ENCODE assay signal across 9 cellular contexts in the genomic region with DNA sequence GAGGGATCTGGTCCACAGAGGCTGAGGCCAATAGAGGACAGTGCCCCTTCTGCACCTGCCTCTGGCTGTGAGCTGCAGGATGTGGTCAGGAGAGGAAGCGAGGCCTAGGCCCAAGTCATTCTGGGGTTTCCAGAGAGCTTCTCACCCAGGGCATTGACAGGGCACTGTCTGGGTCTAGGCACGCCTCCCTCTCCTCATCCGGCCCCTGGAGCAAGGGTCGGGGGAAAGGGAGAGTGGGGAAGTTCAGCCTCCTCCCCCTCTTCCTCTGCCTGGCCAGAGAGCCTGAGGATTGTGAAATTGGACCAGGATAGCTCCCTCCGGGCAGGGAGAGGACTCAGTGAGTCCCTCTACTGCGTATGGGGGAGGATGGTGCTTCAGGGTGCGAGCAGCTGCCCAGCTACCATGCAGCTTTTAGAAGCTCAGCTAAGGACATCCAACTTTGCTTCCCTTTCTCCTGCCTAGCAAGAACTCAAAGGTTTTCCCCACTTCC. TPM values are rescaled to one million over a fixed set of nuclear protein-coding genes. Genes with fewer than 3 reads are reported as not detected.
DNase-seq lines count a peak whose midpoint lies in the region; ATAC-seq and TF ChIP-seq lines count a peak whose summit lies in the region.
"Had no signal": no experiment of that assay in that cellular context is flagged by ENCODE, and none has a peak within 500 bp of the region (broad histone marks: within the 10 kb centered on the region; RNA-seq: fewer than 3 reads in every experiment).

No MANE protein-coding gene starts in this region.

- no peak overlapping the region for H2AFZ ChIP-seq in Loucy (ENCODE audit: low read length)

- ATAC-seq in GM21723 (IDR thresholded peaks at IDR 0.05; ENCODE audit: unreplicated experiment), result peak; percentile 94
- ATAC-seq in activated CD8-positive, alpha-beta memory T cell treated with anti-CD3 and anti-CD28 coated beads, Interleukin-2, amount 10 ng/mL, durations not matched to agents 7 days and 5 days, result peak; percentile 90
- peak; percentile 84 to 95 for ATAC-seq in naive thymus-derived CD8-positive, alpha-beta T cell

- H4K20me1 ChIP-seq in Loucy (ENCODE audit: insufficient read depth, low read length, poor library complexity, severe bottlenecking), result no peaks in the 10 kb centered on the region

- H3K9me3 ChIP-seq in Loucy (ENCODE audit: insufficient read depth, low read depth, low read length), result no peaks in the 10 kb centered on the region

- H3F3A ChIP-seq in Loucy (ENCODE audit: low read depth), result peaks cover 18% of the 10 kb centered on the region

- DNase-seq in activated CD8-positive, alpha-beta memory T cell treated with anti-CD3 and anti-CD28 coated beads, Interleukin-2, amount 10 ng/mL, durations not matched to agents 7 days and 5 days, result peak; percentile 89
- DNase-seq in naive thymus-derived CD8-positive, alpha-beta T cell, result peak in 8 of 10 donors; percentile 28 to 74 (median 54)
- DNase-seq in NCI-H2171 treated with DMSO at 0.1 percent for 48 hours (lab: John Stamatoyannopoulos, UW) (no peak), NCI-H748 treated with DMSO at 0.1 percent for 48 hours (lab: John Stamatoyannopoulos, UW) (no peak), retina (no peak)

- peaks cover 62% of the 10 kb centered on the region for H3K4me1 Mint-ChIP-seq in activated CD8-positive, alpha-beta memory T cell treated with anti-CD3 and anti-CD28 coated beads, Interleukin-2, amount 10 ng/mL, durations not matched to agents 7 days and 5 days
- peaks cover 18 to 63% (median 54%) of the 10 kb centered on the region in 4 donors for H3K4me1 Mint-ChIP-seq in naive thymus-derived CD8-positive, alpha-beta T cell

- peak overlapping the region; percentile 94 for H3K9ac ChIP-seq in Loucy (ENCODE audit: low read depth, low read length, poor library complexity, severe bottlenecking)

- H3K27me3 ChIP-seq in Loucy (ENCODE audit: insufficient read depth, low read length, poor library complexity, severe bottlenecking), result no peaks in the 10 kb centered on the region

- H3K36me3 ChIP-seq in Loucy (ENCODE audit: insufficient read depth, low read length), result no peaks in the 10 kb centered on the region

- H3K4me3 ChIP-seq in GM12875 (ENCODE audit: low read depth, low read length), result peak overlapping the region; percentile 54
- H3K4me3 ChIP-seq in Loucy (ENCODE audit: low read length, poor library complexity, severe bottlenecking), result peak overlapping the region; percentile 80
- H3K4me3 ChIP-seq: lung had no signal

- TF ChIP-seq CTCF in GM12875 (IDR thresholded peaks at IDR 0.05; ENCODE audit: borderline replicate concordance, insufficient read depth, low read depth, low read length) (no peak), Loucy (conservative IDR thresholded peaks at IDR 0.05; ENCODE audit: low read length) (no peak)

- no peaks in the 10 kb centered on the region for H3K9me3 Mint-ChIP-seq in activated CD8-positive, alpha-beta memory T cell treated with anti-CD3 and anti-CD28 coated beads, Interleukin-2, amount 10 ng/mL, durations not matched to agents 7 days and 5 days (ENCODE audit: low read depth)
- no peaks in the 10 kb centered on the region for H3K9me3 Mint-ChIP-seq in naive thymus-derived CD8-positive, alpha-beta T cell

- CTCF ChIA-PET in activated CD8-positive, alpha-beta memory T cell treated with anti-CD3 and anti-CD28 coated beads, Interleukin-2, amount 10 ng/mL, durations not matched to agents 7 days and 5 days (lab: Charles Lee), result interaction anchor here (0.6 to 1.5 kb wide), 9 partner anchors 15 to 266 kb away, joined by 3 to 6 read pairs (median 3); no protein-coding TSS in a partner anchor

- H3K4me3 Mint-ChIP-seq in activated CD8-positive, alpha-beta memory T cell treated with anti-CD3 and anti-CD28 coated beads, Interleukin-2, amount 10 ng/mL, durations not matched to agents 7 days and 5 days, result no peak overlapping the region
- peak overlapping the region in 9 of 10 donors; percentile 6 to 78 (median 51) for H3K4me3 Mint-ChIP-seq in naive thymus-derived CD8-positive, alpha-beta T cell

- no peaks in the 10 kb centered on the region for H3K9me2 ChIP-seq in Loucy (replicated peaks; ENCODE audit: low read depth, low read length)

- H3K27ac Mint-ChIP-seq in activated CD8-positive, alpha-beta memory T cell treated with anti-CD3 and anti-CD28 coated beads, Interleukin-2, amount 10 ng/mL, durations not matched to agents 7 days and 5 days, result no peak overlapping the region
- H3K27ac Mint-ChIP-seq in naive thymus-derived CD8-positive, alpha-beta T cell, result peak overlapping the region in 8 of 10 donors; percentile 11 to 82 (median 57)

- H3K27me3 Mint-ChIP-seq in activated CD8-positive, alpha-beta memory T cell treated with anti-CD3 and anti-CD28 coated beads, Interleukin-2, amount 10 ng/mL, durations not matched to agents 7 days and 5 days, result peaks cover 70% of the 10 kb centered on the region
- H3K27me3 Mint-ChIP-seq in naive thymus-derived CD8-positive, alpha-beta T cell, result peaks cover 8 to 20% (median 18%) of the 10 kb centered on the region in 5 donors

- POLR2A ChIA-PET in naive thymus-derived CD8-positive, alpha-beta T cell (lab: Charles Lee), result interaction anchor here (0.6 to 0.9 kb wide), 3 partner anchors 9 to 274 kb away, joined by 3 read pairs; no protein-coding TSS in a partner anchor

- peaks cover 31% of the 10 kb centered on the region for H3K79me2 ChIP-seq in Loucy (ENCODE audit: insufficient read depth, low read length)

- H3K36me3 Mint-ChIP-seq in activated CD8-positive, alpha-beta memory T cell treated with anti-CD3 and anti-CD28 coated beads, Interleukin-2, amount 10 ng/mL, durations not matched to agents 7 days and 5 days, result no peaks in the 10 kb centered on the region
- H3K36me3 Mint-ChIP-seq in naive thymus-derived CD8-positive, alpha-beta T cell, result no peaks in the 10 kb centered on the region

- peaks cover 77% of the 10 kb centered on the region for H3K4me1 ChIP-seq in Loucy (ENCODE audit: insufficient read depth, low read length, poor library complexity, severe bottlenecking)

- peak overlapping the region; percentile 95 for H3K4me2 ChIP-seq in Loucy (ENCODE audit: low read depth, low read length, poor library complexity, severe bottlenecking)

RNA-seq across cellular contexts. Expression of a gene that starts 6.3 kb away (rescaled TPM):
- 1 to 10 TPM in 1 of 2 experiments, under 1 TPM in 1; 0.15 to 2.6 TPM for total RNA-seq in activated CD8-positive, alpha-beta memory T cell treated with anti-CD3 and anti-CD28 coated beads, Interleukin-2, amount 10 ng/mL, durations not matched to agents 7 days and 5 days
- not detected for total RNA-seq in naive thymus-derived CD8-positive, alpha-beta T cell
- not detected for polyA plus RNA-seq in naive thymus-derived CD8-positive, alpha-beta T cell

RNA-seq across cellular contexts. Expression of a gene that starts 15.6 kb away (rescaled TPM):
- total RNA-seq in activated CD8-positive, alpha-beta memory T cell treated with anti-CD3 and anti-CD28 coated beads, Interleukin-2, amount 10 ng/mL, durations not matched to agents 7 days and 5 days, result under 1 TPM in 1 of 2 experiments, not detected in 1; 0.35 TPM
- total RNA-seq in naive thymus-derived CD8-positive, alpha-beta T cell, result not detected
- under 1 TPM; 0.15 to 0.94 (median 0.30) TPM for polyA plus RNA-seq in naive thymus-derived CD8-positive, alpha-beta T cell

Comparison
In these comparisons a context has a peak if more than half of its experiments do, and no peak if none do; other contexts are left out.
1. DNase-seq: peak in activated CD8-positive, alpha-beta memory T cell treated with anti-CD3 and anti-CD28 coated beads, Interleukin-2, amount 10 ng/mL, durations not matched to agents 7 days and 5 days (single experiment) and naive thymus-derived CD8-positive, alpha-beta T cell (8 of 10); none in NCI-H2171 treated with DMSO at 0.1 percent for 48 hours (single experiment), NCI-H748 treated with DMSO at 0.1 percent for 48 hours (single experiment) and retina (single experiment).
2. Peak in every context shown above with its lines, with median percentiles within 50 percentile points of each other: ATAC-seq.